ENCODE assay signal across 1 cellular context in the genomic region with DNA sequence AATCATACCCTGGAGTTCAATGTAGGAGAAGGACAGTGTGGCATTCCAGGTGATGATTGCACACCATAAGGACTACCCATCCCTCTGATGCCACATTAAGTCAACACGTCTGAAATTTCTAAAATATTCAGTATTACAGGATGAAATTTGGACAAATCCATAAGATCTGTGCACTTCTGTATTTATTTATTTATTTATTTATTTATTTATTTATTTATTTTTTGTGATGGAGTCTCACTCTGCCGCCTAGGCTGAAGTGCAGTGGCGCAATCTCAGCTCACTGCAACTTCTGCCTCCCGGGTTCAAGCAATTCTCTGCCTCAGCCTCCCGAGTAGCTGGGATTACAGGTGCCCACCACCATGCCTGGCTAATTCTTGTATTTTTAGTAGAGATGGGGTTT.
TF ChIP-seq lines count a peak whose summit lies in the region.

No MANE protein-coding gene starts in this region.

TF ChIP-seq in HEK293, 187 proteins besides CTCF, POLR2A, EP300 and RAD21 (continued from another document):
- TF ChIP-seq ZBTB11 (tag by site-specific recombination; conservative IDR thresholded peaks at IDR 0.05; ENCODE audit: low read depth), result peak; percentile 62
- peak; percentile 47; the same call in 1 of the 2 replicates for TF ChIP-seq ZNF266 (tag by site-specific recombination; IDR thresholded peaks at IDR 0.05; ENCODE audit: low read depth)
- TF ChIP-seq ZBTB8A (tag by site-specific recombination; IDR thresholded peaks at IDR 0.05), result peak; percentile 53
- peak; percentile 74 for TF ChIP-seq ZNF426 (tag by site-specific recombination; IDR thresholded peaks at IDR 0.05)
- TF ChIP-seq ZXDB (tag by site-specific recombination; IDR thresholded peaks at IDR 0.05), result peak; percentile 42; the same call in 1 of the 2 replicates
